In the genomic region with DNA sequence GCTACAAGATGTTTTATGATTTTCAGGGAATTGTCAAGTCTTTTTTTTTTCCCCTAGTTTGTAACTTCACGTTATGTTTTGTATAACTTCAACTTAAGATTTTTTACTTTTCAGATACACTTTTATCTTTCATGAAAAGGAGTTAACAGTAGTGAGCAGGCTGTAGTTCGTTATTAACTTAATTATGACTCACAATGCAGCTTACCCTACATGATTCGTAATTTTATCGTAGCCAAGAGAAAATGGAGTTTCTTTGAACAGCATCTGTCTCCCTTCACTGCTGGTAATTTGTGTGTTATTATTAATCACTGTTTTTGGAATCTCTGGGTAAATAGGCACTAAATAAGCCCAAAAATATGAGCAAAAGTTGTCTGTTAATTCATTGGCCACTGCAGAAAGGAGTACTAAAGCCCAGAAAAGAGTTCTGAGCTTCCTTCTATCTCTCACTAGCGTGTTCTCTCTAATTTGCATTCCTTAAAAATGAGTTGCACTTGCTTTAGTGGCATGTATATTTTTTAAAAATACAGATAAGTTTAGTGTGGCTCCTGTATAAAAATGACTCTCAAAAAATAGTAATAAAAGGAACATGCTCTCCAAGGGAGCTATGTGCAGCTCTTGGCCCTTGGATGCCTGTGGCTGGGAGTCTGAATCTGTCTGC, we compare ENCODE assay signal across 21 cellular contexts.
"Had no signal": no experiment of that assay in that cellular context is flagged by ENCODE, and none has a peak within 500 bp of the region (broad histone marks: within the 10 kb centered on the region; RNA-seq: fewer than 3 reads in every experiment).

No MANE protein-coding gene starts in this region.

- H3K4me3 ChIP-seq: lung, suprapubic skin had no signal

- H3K4me1 ChIP-seq: suprapubic skin had no signal

- DNase-seq: activated CD4-positive, alpha-beta T cell treated with anti-CD3 and anti-CD28 coated beads, Interleukin-2, amount 50 U/mL, for 4 hours; activated effector memory CD4-positive, alpha-beta T cell treated with Interleukin-2 at 50 U/mL for 16 hours; activated T-cell treated with anti-CD3 and anti-CD28 coated beads, Interleukin-2, amount 50 U/mL, for 24 hours; amniotic stem cell; cortex of kidney; effector memory CD4-positive, alpha-beta T cell; glutamatergic neuron; left colon; naive thymus-derived CD4-positive, alpha-beta T cell; stimulated activated CD4-positive, alpha-beta T cell treated with anti-CD3 and anti-CD28 coated beads, Interleukin-12 subunit alpha, Interleukin-12 subunit beta, amount 100 ng/mL, for 4 hours; stimulated activated CD4-positive, alpha-beta T cell treated with anti-CD3 and anti-CD28 coated beads, Interleukin-2, amount 100 ng/mL, for 48 hours; stimulated activated naive CD4-positive, alpha-beta T cell treated with Interleukin-2 at 50 U/mL for 16 hours had no signal

- H3K27ac Mint-ChIP-seq: activated naive CD4-positive, alpha-beta T cell treated with anti-CD3 and anti-CD28 coated beads, Interleukin-2, amount 50 U/mL, for 24 hours; activated T-cell treated with anti-CD3 and anti-CD28 coated beads, Interleukin-2, amount 50 U/mL, for 24 hours; naive thymus-derived CD4-positive, alpha-beta T cell; progenitor cell of endocrine pancreas; type B pancreatic cell had no signal

- H3K4me3 Mint-ChIP-seq: activated naive CD4-positive, alpha-beta T cell treated with anti-CD3 and anti-CD28 coated beads, Interleukin-2, amount 50 U/mL, for 24 hours; activated T-cell treated with anti-CD3 and anti-CD28 coated beads, Interleukin-2, amount 50 U/mL, for 24 hours; brain; central memory CD8-positive, alpha-beta T cell; naive thymus-derived CD4-positive, alpha-beta T cell; type B pancreatic cell had no signal

- H3K27me3 ChIP-seq: suprapubic skin had no signal

- H3K27me3 Mint-ChIP-seq: activated naive CD4-positive, alpha-beta T cell treated with anti-CD3 and anti-CD28 coated beads, Interleukin-2, amount 50 U/mL, for 24 hours; activated T-cell treated with anti-CD3 and anti-CD28 coated beads, Interleukin-2, amount 50 U/mL, for 24 hours; brain; central memory CD8-positive, alpha-beta T cell; naive thymus-derived CD4-positive, alpha-beta T cell; progenitor cell of endocrine pancreas; type B pancreatic cell had no signal

- H3K27ac ChIP-seq: epithelial cell of prostate, suprapubic skin had no signal

- ATAC-seq: activated CD4-positive, CD25-positive, alpha-beta regulatory T cell treated with anti-CD3 and anti-CD28 coated beads, Interleukin-2, amount 50 U/mL, for 24 hours; left colon; naive thymus-derived CD4-positive, alpha-beta T cell had no signal
